8 cellular contexts compared by ENCODE assay signal in genomic region chr9:96048116-96048953, GRCh38.
DNase-seq lines count a peak whose midpoint lies in the region; ATAC-seq and TF ChIP-seq lines count a peak whose summit lies in the region.

No MANE protein-coding gene starts in this region.

- no peak overlapping the region for H3K4me3 ChIP-seq in iPS-18a (ENCODE audit: low read length)

- peak overlapping the region in 1 of 2 experiments; percentile 12; a peak in 1 of 5 replicates for H3K4me3 Mint-ChIP-seq in H9

- no peaks in the 10 kb centered on the region for H3K9me3 ChIP-seq in H9 (ENCODE audit: control insufficient read depth, low read depth, low read length)
- no peaks in the 10 kb centered on the region for H3K9me3 ChIP-seq in iPS-18a (ENCODE audit: control insufficient read depth, low read depth, low read length)

- no peak overlapping the region for H3K4me2 ChIP-seq in H9 (ENCODE audit: insufficient read depth, insufficient read length, low read length)

- H3K14ac ChIP-seq in H9 (ENCODE audit: insufficient read depth, low read length), result no peak overlapping the region

- H3K4me1 Mint-ChIP-seq in H9, result peaks cover 27 to 47% of the 10 kb centered on the region in 2 experiments

- H3K36me3 Mint-ChIP-seq in H9 (ENCODE audit: insufficient read depth in 1 of 3, low read depth in 3 of 3), result no peaks in the 10 kb centered on the region; a peak in 3 of 7 replicates

- H4K5ac ChIP-seq in H9 (ENCODE audit: insufficient read length, low read depth, low read length), result no peak overlapping the region

- H4K91ac ChIP-seq in H9 (ENCODE audit: insufficient read length, low read depth, low read length), result no peak overlapping the region

- no peak overlapping the region for H2AK5ac ChIP-seq in H9 (ENCODE audit: insufficient read length, low read length)

- no peak overlapping the region for H2AFZ ChIP-seq in H9 (ENCODE audit: low read length)

- no peak overlapping the region for H3K27ac ChIP-seq in H9 (ENCODE audit: insufficient read length, low read depth, low read length)
- H3K27ac ChIP-seq in iPS-18a (ENCODE audit: low read length), result no peak overlapping the region

- WGBS in H9 (ENCODE audit: extremely low coverage, insufficient read length, low lambda C conversion rate), result no CpG with 5 or more reads among the region's 24 CpGs

- no peaks in the 10 kb centered on the region; a peak in 2 of 5 replicates for H3K9me3 Mint-ChIP-seq in H9

- no peak overlapping the region for H3K23ac ChIP-seq in H9 (ENCODE audit: insufficient read length, low read depth, low read length)

- peak overlapping the region in 1 of 3 experiments; percentile 48; a peak in 1 of 7 replicates for H3K27ac Mint-ChIP-seq in H9

- no peak overlapping the region for H3K4ac ChIP-seq in H9 (ENCODE audit: low read depth, low read length)

- no peaks in the 10 kb centered on the region for H3K23me2 ChIP-seq in H9 (ENCODE audit: insufficient read length, low read depth, low read length, poor library complexity, severe bottlenecking)

- TF ChIP-seq CTCF in H9 (conservative IDR thresholded peaks at IDR 0.05), result no peak

- H3T11ph ChIP-seq in H9 (ENCODE audit: low read length), result no peak overlapping the region

- no peaks in the 10 kb centered on the region for H3K36me3 ChIP-seq in iPS-18a (ENCODE audit: control insufficient read depth, low read depth, low read length)

- H3K18ac ChIP-seq in H9 (ENCODE audit: insufficient read length, low read depth, low read length), result no peak overlapping the region

- no peaks in the 10 kb centered on the region for H3K79me1 ChIP-seq in H9 (ENCODE audit: insufficient read depth, low read depth, low read length, poor library complexity, severe bottlenecking)

- H2BK12ac ChIP-seq in H9 (ENCODE audit: insufficient read length, low read depth, low read length), result no peak overlapping the region

- H3K4me1 ChIP-seq in H9 (ENCODE audit: insufficient read depth, low read length) (peaks cover 7% of the 10 kb centered on the region; the same call in 1 of the 2 replicates), iPS-18a (ENCODE audit: control insufficient read depth, low read depth, low read length) (peaks cover 26% of the 10 kb centered on the region)

- H3K27me3 ChIP-seq in H9 (ENCODE audit: insufficient read depth, low read length) (no peaks in the 10 kb centered on the region), iPS-18a (ENCODE audit: control insufficient read depth, insufficient read depth, low read length) (peaks cover 15% of the 10 kb centered on the region)

- ATAC-seq in HG03135 (IDR thresholded peaks at IDR 0.05; ENCODE audit: unreplicated experiment), result no peak
- ATAC-seq in HG02678 (IDR thresholded peaks at IDR 0.05; ENCODE audit: unreplicated experiment), result no peak
- no peak for ATAC-seq in GM21515 (IDR thresholded peaks at IDR 0.05; ENCODE audit: unreplicated experiment)

- no peak overlapping the region for H3K56ac ChIP-seq in H9 (ENCODE audit: insufficient read length, low read depth, low read length)

- H2BK15ac ChIP-seq in H9 (ENCODE audit: low read depth, low read length), result no peak overlapping the region

- H3K9ac ChIP-seq in H9 (ENCODE audit: extremely low read depth, insufficient read length, low read length), result no peak overlapping the region
- H3K9ac ChIP-seq in iPS-18a (ENCODE audit: low read length), result peak overlapping the region; percentile 13

- no peak overlapping the region for H2BK5ac ChIP-seq in H9 (ENCODE audit: insufficient read length, low read length)

- no peak overlapping the region for H2BK120ac ChIP-seq in H9 (ENCODE audit: low read depth, low read length, poor library complexity, severe bottlenecking)

- H4K8ac ChIP-seq in H9 (replicated peaks; ENCODE audit: insufficient read length, low read depth, low read length), result no peak overlapping the region

- no peaks in the 10 kb centered on the region for H3K79me2 ChIP-seq in H9 (ENCODE audit: insufficient read depth, low read length)

- DNase-seq in H9 (peak; percentile 44), amniotic epithelial cell (ENCODE audit: low read depth) (peak; percentile 14), retina (peak; percentile 87), NCI-H2196 (lab: John Stamatoyannopoulos, UW; ENCODE audit: unreplicated experiment) (no peak)

- H2BK20ac ChIP-seq in H9 (ENCODE audit: low read depth, low read length, poor library complexity, severe bottlenecking), result no peak overlapping the region

- H4K20me1 ChIP-seq in H9 (ENCODE audit: control insufficient read depth, insufficient read depth, insufficient read length), result no peaks in the 10 kb centered on the region

- peaks cover 37% of the 10 kb centered on the region for H3K27me3 Mint-ChIP-seq in H9 (ENCODE audit: low read depth)
